In genomic region chr6:53029262-53029661, GRCh38 we compare ENCODE assay signal across 25 cellular contexts.
"Had no signal": no experiment of that assay in that cellular context is flagged by ENCODE, and none has a peak within 500 bp of the region (broad histone marks: within the 10 kb centered on the region; RNA-seq: fewer than 3 reads in every experiment).

No MANE protein-coding gene starts in this region.

- H3K9me3 ChIP-seq: gastrocnemius medialis, lower lobe of right lung, suprapubic skin, upper lobe of left lung had no signal

- H3K4me1 Mint-ChIP-seq: mesothelial cell of epicardium had no signal

- H3K27me3 Mint-ChIP-seq: activated CD4-positive, alpha-beta memory T cell treated with anti-CD3 and anti-CD28 coated beads for 36 hours; activated naive CD4-positive, alpha-beta T cell treated with anti-CD3 and anti-CD28 coated beads, Interleukin-2, amount 50 U/mL, for 24 hours; brain; progenitor cell of endocrine pancreas; T-cell had no signal

- DNase-seq: activated CD4-positive, alpha-beta memory T cell treated with anti-CD3 and anti-CD28 coated beads for 36 hours; activated CD8-positive, alpha-beta memory T cell treated with anti-CD3 and anti-CD28 coated beads, Interleukin-2, amount 50 U/mL, for 48 hours; activated effector memory CD4-positive, alpha-beta T cell treated with Interleukin-2 at 50 U/mL for 16 hours; cerebellar nuclear complex; effector memory CD4-positive, alpha-beta T cell; gastrocnemius medialis; left colon; lower lobe of right lung; nephron progenitor cell; occipital lobe; right cardiac atrium; stimulated activated CD4-positive, alpha-beta T cell treated with anti-CD3 and anti-CD28 coated beads, Interleukin-15, amount 100 ng/mL, for 24 hours; stimulated activated CD4-positive, alpha-beta T cell treated with anti-CD3 and anti-CD28 coated beads, Interleukin-4, amount 100 ng/mL, for 1 hour; stimulated activated naive CD4-positive, alpha-beta T cell; T-cell; T-helper 9 cell; upper lobe of left lung had no signal

- ATAC-seq: activated CD4-positive, CD25-positive, alpha-beta regulatory T cell treated with anti-CD3 and anti-CD28 coated beads, Interleukin-2, amount 50 U/mL, for 24 hours; gastrocnemius medialis; lower lobe of right lung; right cardiac atrium; T-cell had no signal

- H3K27me3 ChIP-seq: gastrocnemius medialis, suprapubic skin, upper lobe of left lung had no signal

- H3K4me3 Mint-ChIP-seq: activated CD4-positive, alpha-beta memory T cell treated with anti-CD3 and anti-CD28 coated beads for 36 hours; activated naive CD4-positive, alpha-beta T cell treated with anti-CD3 and anti-CD28 coated beads, Interleukin-2, amount 50 U/mL, for 24 hours; brain; mesothelial cell of epicardium; nephron progenitor cell; T-cell had no signal

- H3K9me3 Mint-ChIP-seq: activated CD4-positive, alpha-beta memory T cell treated with anti-CD3 and anti-CD28 coated beads for 36 hours; activated naive CD4-positive, alpha-beta T cell treated with anti-CD3 and anti-CD28 coated beads, Interleukin-2, amount 50 U/mL, for 24 hours; brain; mesothelial cell of epicardium; nephron progenitor cell; T-cell had no signal

- H3K4me1 ChIP-seq: suprapubic skin, upper lobe of left lung had no signal

- H3K4me3 ChIP-seq: gastrocnemius medialis, lower lobe of right lung, skin epidermis, suprapubic skin, upper lobe of left lung had no signal

- H3K27ac ChIP-seq: epithelial cell of prostate, gastrocnemius medialis, lower lobe of right lung, skin epidermis, suprapubic skin, upper lobe of left lung had no signal

- H3K27ac Mint-ChIP-seq: activated CD4-positive, alpha-beta memory T cell treated with anti-CD3 and anti-CD28 coated beads for 36 hours; activated naive CD4-positive, alpha-beta T cell treated with anti-CD3 and anti-CD28 coated beads, Interleukin-2, amount 50 U/mL, for 24 hours; brain; mesothelial cell of epicardium; nephron progenitor cell; progenitor cell of endocrine pancreas; T-cell had no signal
